In genomic region chr17:69175812-69176517, GRCh38 we compare ENCODE assay signal across 11 cellular contexts. TPM values are rescaled to one million over a fixed set of nuclear protein-coding genes. Genes with fewer than 3 reads are reported as not detected.
A peak's percentile ranks its signal among the peaks of the same experiment; 100 is the strongest.
DNase-seq lines count a peak whose midpoint lies in the region; ATAC-seq lines count a peak whose summit lies in the region.
"Had no signal": no experiment of that assay in that cellular context is flagged by ENCODE, and none has a peak within 500 bp of the region (broad histone marks: within the 10 kb centered on the region; RNA-seq: fewer than 3 reads in every experiment).

No MANE protein-coding gene starts in this region.

- peaks cover 2% of the 10 kb centered on the region for H3K36me3 ChIP-seq in urinary bladder (ENCODE audit: insufficient read depth)

- no peak overlapping the region for H3K4me3 ChIP-seq in urinary bladder (ENCODE audit: low read depth, low read length)

- H3K27ac ChIP-seq in urinary bladder (ENCODE audit: low read depth), result peak overlapping the region; percentile 50

- DNase-seq in SKM-1 treated with dmso at 0.1 percent for 144 hours (lab: John Stamatoyannopoulos, UW; ENCODE audit: unreplicated experiment), result peak; percentile 31
- DNase-seq in SKM-1 (lab: John Stamatoyannopoulos, UW; ENCODE audit: unreplicated experiment), result no peak
- peak; percentile 77 for DNase-seq in SW480 (ENCODE audit: low spot score)
- peak; percentile 44 for DNase-seq in foreskin melanocyte
- DNase-seq in NCI-H2081 (lab: John Stamatoyannopoulos, UW), result no peak
- DNase-seq: activated B cell treated with CpG ODN at 0.5 μM for 24 hours, amygdala, NCI-H2029 had no signal

- peaks cover 2% of the 10 kb centered on the region for H3K4me1 ChIP-seq in urinary bladder (ENCODE audit: insufficient read depth)

- 72% methylated on average over 2 of the region's 2 CpGs for WGBS in urinary bladder

- no peak for ATAC-seq in HG02840 (IDR thresholded peaks at IDR 0.05; ENCODE audit: low FRiP score, unreplicated experiment)
- no peak for ATAC-seq in HG03175 (IDR thresholded peaks at IDR 0.05; ENCODE audit: unreplicated experiment)

RNA-seq across cellular contexts. Expression of gene ABCA6, which starts 34.3 kb away (rescaled TPM):
- total RNA-seq in urinary bladder, result 74.6 TPM
- 35.9 TPM for polyA plus RNA-seq in urinary bladder

RNA-seq across cellular contexts. Expression of gene ABCA10, which starts 52.7 kb away (rescaled TPM):
- total RNA-seq in urinary bladder, result 40.4 TPM
- polyA plus RNA-seq in urinary bladder, result 3.3 TPM

Comparison
In these comparisons a context has a peak if more than half of its experiments do, and no peak if none do; other contexts are left out.
1. DNase-seq: peak in SKM-1 treated with dmso at 0.1 percent for 144 hours (single experiment), SW480 (single experiment) and foreskin melanocyte (single experiment); none in SKM-1 (single experiment) and NCI-H2081 (0 of 2).